Comparison of ENCODE assay signal across 21 cellular contexts in genomic region chr2:229997565-229997964, GRCh38.
"Had no signal": no experiment of that assay in that cellular context is flagged by ENCODE, and none has a peak within 500 bp of the region (broad histone marks: within the 10 kb centered on the region; RNA-seq: fewer than 3 reads in every experiment).

No MANE protein-coding gene starts in this region.

- H3K9me3 ChIP-seq: SJCRH30 had no signal

- H3K4me3 Mint-ChIP-seq: IgD-negative memory B cell had no signal

- DNase-seq: Kasumi-1, MM.1S, NCI-H1092 treated with DMSO at 0.1 percent for 48 hours, NCI-H1436, NCI-H1694, NCI-H187 treated with DMSO at 0.1 percent for 48 hours, NCI-H2029 treated with DMSO at 0.1 percent for 48 hours, NCI-H2171 treated with DMSO at 0.1 percent for 48 hours, NCI-H2227 treated with DMSO at 0.1 percent for 48 hours, NCI-H524, NCI-H526 treated with DMSO at 0.1 percent for 48 hours, NCI-H774, PC-3, SHP77 treated with DMSO at 0.1 percent for 48 hours, SJCRH30 had no signal

- H3K27ac Mint-ChIP-seq: IgD-negative memory B cell had no signal

- H3K4me1 ChIP-seq: SJCRH30 had no signal

- H3K27me3 ChIP-seq: SJCRH30 had no signal

- H3K27me3 Mint-ChIP-seq: IgD-negative memory B cell had no signal

- FAIRE-seq: K562 had no signal

- H3K27ac ChIP-seq: KMS-11, SJCRH30 had no signal

- H3K36me3 ChIP-seq: SJCRH30 had no signal

- H3K4me3 ChIP-seq: K562, SJCRH30 had no signal

- ATAC-seq: K562, Panc1, PC-3, Right ventricle myocardium inferior, SK-N-SH treated with all-trans-retinoic acid at 6 μM for 48 hours had no signal

- H3K9ac ChIP-seq: KMS-11 had no signal

- H3K4me2 ChIP-seq: KMS-11 had no signal

- H3K9me3 Mint-ChIP-seq: IgD-negative memory B cell had no signal
